1 cellular context compared by ENCODE assay signal in the genomic region with DNA sequence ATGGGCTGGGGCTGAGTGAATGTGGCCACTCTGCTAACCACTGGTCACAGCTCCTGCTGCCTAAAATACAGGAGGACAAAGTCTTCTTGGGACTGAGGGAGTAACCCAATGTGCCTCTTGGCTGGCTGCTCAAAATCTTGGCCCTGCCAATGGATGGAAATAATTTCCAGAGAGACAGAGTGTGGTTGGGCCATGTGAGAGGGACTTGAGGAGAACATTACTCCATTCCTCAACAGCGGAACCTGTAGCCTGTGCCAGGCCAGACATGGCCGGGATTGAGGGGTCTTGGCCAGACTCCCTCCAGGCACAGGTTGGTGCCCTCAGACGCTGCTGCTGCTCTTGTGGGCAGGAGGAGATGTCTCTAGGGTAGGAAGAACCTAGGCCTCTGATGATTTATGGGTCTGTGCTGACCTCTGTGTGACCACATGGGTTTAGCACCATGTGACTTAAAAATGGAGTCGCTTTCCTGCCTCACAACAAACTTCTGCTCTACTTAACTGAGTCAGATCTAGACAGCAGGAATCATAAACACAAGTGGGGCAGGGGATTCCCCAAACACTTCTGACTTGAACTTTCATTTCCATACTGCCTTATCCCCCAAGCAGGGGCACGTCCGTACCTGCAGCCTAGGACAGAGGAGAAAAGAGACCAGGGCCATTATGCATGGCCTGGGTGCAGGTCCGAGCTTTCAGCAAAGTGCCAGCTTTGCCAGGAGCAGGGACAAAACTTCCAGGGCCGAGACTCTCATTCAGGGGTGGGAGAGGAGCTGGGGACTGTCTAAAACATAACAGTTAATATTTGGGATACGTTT.
A peak's percentile ranks its signal among the peaks of the same experiment; 100 is the strongest.
TF ChIP-seq lines count a peak whose summit lies in the region.

No MANE protein-coding gene starts in this region.

TF ChIP-seq in K562, 482 proteins besides CTCF, POLR2A, EP300 and RAD21 (continued from another document and continues in another):
- TF ChIP-seq HSF4 (CRISPR knock-in tag; IDR thresholded peaks at IDR 0.05; ENCODE audit: borderline replicate concordance) (no peak), PHB (CRISPR knock-in tag; IDR thresholded peaks at IDR 0.05) (no peak), ZNF445 (CRISPR knock-in tag; IDR thresholded peaks at IDR 0.05; ENCODE audit: low read depth) (no peak), KAT8 (IDR thresholded peaks at IDR 0.05; ENCODE audit: low read depth) (no peak), SIX5 (IDR thresholded peaks at IDR 0.05; ENCODE audit: borderline replicate concordance in 1 of 2, insufficient read depth in 1 of 2, low read depth in 1 of 2, low read length in 2 of 2) (no peak), MEIS2 (IDR thresholded peaks at IDR 0.05; ENCODE audit: partially characterized antibody) (peak; percentile 92), RAD51 (IDR thresholded peaks at IDR 0.05; ENCODE audit: borderline replicate concordance, low read depth) (peak; percentile 77), CBFA2T3 (IDR thresholded peaks at IDR 0.05) (no peak), HNRNPH1 (optimal IDR thresholded peaks at IDR 0.05; ENCODE audit: low read depth, low read length) (no peak), MXI1 (IDR thresholded peaks at IDR 0.05; ENCODE audit: low read depth, low read length) (no peak), TEAD1 (CRISPR knock-in tag; IDR thresholded peaks at IDR 0.05) (peak in 1 of 2 experiments; percentile 24; a peak in 1 of 4 replicates), SMARCA4 (IDR thresholded peaks at IDR 0.05) (no peak), DMBX1 (CRISPR knock-in tag; IDR thresholded peaks at IDR 0.05; ENCODE audit: borderline replicate concordance) (peak; percentile 69; the same call in 1 of the 2 replicates), SMC3 (conservative IDR thresholded peaks at IDR 0.05; ENCODE audit: insufficient read depth, low read depth, low read length) (no peak), ZNF316 (IDR thresholded peaks at IDR 0.05) (no peak), KLF6 (CRISPR knock-in tag; IDR thresholded peaks at IDR 0.05; ENCODE audit: borderline replicate concordance) (peak; percentile 64; the same call in 1 of the 2 replicates), ZNF766 (CRISPR knock-in tag; conservative IDR thresholded peaks at IDR 0.05) (0 out of 2 replicates have a peak, but pooled peaks have one; percentile 47), SRSF9 (IDR thresholded peaks at IDR 0.05; ENCODE audit: borderline replicate concordance, low read depth, low read length) (no peak), MYC (IDR thresholded peaks at IDR 0.05; ENCODE audit: low read depth, low read length) (no peak), MYC (CRISPR knock-in tag; IDR thresholded peaks at IDR 0.05; ENCODE audit: borderline replicate concordance, low read depth) (no peak), TRIM28 (IDR thresholded peaks at IDR 0.05) (no peak), SNIP1 (IDR thresholded peaks at IDR 0.05; ENCODE audit: low read depth) (no peak), PTRF (tag; IDR thresholded peaks at IDR 0.05) (no peak), CXXC5 (CRISPR knock-in tag; IDR thresholded peaks at IDR 0.05) (peak; percentile 22; the same call in 1 of the 2 replicates), POLR2AphosphoS5 (IDR thresholded peaks at IDR 0.05; ENCODE audit: control insufficient read depth, insufficient read depth, low read depth, low read length) (no peak), MCM2 (IDR thresholded peaks at IDR 0.05; ENCODE audit: low read depth) (no peak), NFE2L1 (tag; IDR thresholded peaks at IDR 0.05; ENCODE audit: borderline replicate concordance, low read depth) (no peak), XRCC5 (IDR thresholded peaks at IDR 0.05; ENCODE audit: low read depth, low read length) (no peak), PRMT5 (CRISPR knock-in tag; IDR thresholded peaks at IDR 0.05) (no peak), NR3C1 (CRISPR knock-in tag; IDR thresholded peaks at IDR 0.05) (no peak), SAP30 (IDR thresholded peaks at IDR 0.05; ENCODE audit: borderline replicate concordance, insufficient read depth, low read depth, low read length, poor library complexity, severe bottlenecking) (no peak), BRF1 (IDR thresholded peaks at IDR 0.05; ENCODE audit: borderline replicate concordance, extremely low read depth, insufficient read length) (no peak), ELF4 (CRISPR knock-in tag; IDR thresholded peaks at IDR 0.05) (no peak), FOXJ2 (tag; IDR thresholded peaks at IDR 0.05) (no peak), E2F3 (CRISPR knock-in tag; IDR thresholded peaks at IDR 0.05) (peak; percentile 52; the same call in 1 of the 2 replicates), YBX1 (IDR thresholded peaks at IDR 0.05) (no peak)
- TF ChIP-seq, protein P1, sequence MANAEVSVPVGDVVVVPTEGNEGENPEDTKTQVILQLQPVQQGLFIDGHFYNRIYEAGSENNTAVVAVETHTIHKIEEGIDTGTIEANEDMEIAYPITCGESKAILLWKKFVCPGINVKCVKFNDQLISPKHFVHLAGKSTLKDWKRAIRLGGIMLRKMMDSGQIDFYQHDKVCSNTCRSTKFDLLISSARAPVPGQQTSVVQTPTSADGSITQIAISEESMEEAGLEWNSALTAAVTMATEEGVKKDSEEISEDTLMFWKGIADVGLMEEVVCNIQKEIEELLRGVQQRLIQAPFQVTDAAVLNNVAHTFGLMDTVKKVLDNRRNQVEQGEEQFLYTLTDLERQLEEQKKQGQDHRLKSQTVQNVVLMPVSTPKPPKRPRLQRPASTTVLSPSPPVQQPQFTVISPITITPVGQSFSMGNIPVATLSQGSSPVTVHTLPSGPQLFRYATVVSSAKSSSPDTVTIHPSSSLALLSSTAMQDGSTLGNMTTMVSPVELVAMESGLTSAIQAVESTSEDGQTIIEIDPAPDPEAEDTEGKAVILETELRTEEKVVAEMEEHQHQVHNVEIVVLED (CRISPR knock-in tag; IDR thresholded peaks at IDR 0.05) = no peak
- TF ChIP-seq, protein P2, sequence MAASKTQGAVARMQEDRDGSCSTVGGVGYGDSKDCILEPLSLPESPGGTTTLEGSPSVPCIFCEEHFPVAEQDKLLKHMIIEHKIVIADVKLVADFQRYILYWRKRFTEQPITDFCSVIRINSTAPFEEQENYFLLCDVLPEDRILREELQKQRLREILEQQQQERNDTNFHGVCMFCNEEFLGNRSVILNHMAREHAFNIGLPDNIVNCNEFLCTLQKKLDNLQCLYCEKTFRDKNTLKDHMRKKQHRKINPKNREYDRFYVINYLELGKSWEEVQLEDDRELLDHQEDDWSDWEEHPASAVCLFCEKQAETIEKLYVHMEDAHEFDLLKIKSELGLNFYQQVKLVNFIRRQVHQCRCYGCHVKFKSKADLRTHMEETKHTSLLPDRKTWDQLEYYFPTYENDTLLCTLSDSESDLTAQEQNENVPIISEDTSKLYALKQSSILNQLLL (CRISPR knock-in tag; IDR thresholded peaks at IDR 0.05; ENCODE audit: borderline replicate concordance) = no peak
- TF ChIP-seq, protein P3, sequence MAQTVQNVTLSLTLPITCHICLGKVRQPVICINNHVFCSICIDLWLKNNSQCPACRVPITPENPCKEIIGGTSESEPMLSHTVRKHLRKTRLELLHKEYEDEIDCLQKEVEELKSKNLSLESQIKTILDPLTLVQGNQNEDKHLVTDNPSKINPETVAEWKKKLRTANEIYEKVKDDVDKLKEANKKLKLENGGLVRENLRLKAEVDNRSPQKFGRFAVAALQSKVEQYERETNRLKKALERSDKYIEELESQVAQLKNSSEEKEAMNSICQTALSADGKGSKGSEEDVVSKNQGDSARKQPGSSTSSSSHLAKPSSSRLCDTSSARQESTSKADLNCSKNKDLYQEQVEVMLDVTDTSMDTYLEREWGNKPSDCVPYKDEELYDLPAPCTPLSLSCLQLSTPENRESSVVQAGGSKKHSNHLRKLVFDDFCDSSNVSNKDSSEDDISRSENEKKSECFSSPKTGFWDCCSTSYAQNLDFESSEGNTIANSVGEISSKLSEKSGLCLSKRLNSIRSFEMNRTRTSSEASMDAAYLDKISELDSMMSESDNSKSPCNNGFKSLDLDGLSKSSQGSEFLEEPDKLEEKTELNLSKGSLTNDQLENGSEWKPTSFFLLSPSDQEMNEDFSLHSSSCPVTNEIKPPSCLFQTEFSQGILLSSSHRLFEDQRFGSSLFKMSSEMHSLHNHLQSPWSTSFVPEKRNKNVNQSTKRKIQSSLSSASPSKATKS (CRISPR knock-in tag; IDR thresholded peaks at IDR 0.05) = no peak
- TF ChIP-seq, protein P4, sequence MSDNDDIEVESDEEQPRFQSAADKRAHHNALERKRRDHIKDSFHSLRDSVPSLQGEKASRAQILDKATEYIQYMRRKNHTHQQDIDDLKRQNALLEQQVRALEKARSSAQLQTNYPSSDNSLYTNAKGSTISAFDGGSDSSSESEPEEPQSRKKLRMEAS (CRISPR knock-in tag; IDR thresholded peaks at IDR 0.05) = 0 out of 2 replicates have a peak, but pooled peaks have one; percentile 18
- TF ChIP-seq, protein P5, sequence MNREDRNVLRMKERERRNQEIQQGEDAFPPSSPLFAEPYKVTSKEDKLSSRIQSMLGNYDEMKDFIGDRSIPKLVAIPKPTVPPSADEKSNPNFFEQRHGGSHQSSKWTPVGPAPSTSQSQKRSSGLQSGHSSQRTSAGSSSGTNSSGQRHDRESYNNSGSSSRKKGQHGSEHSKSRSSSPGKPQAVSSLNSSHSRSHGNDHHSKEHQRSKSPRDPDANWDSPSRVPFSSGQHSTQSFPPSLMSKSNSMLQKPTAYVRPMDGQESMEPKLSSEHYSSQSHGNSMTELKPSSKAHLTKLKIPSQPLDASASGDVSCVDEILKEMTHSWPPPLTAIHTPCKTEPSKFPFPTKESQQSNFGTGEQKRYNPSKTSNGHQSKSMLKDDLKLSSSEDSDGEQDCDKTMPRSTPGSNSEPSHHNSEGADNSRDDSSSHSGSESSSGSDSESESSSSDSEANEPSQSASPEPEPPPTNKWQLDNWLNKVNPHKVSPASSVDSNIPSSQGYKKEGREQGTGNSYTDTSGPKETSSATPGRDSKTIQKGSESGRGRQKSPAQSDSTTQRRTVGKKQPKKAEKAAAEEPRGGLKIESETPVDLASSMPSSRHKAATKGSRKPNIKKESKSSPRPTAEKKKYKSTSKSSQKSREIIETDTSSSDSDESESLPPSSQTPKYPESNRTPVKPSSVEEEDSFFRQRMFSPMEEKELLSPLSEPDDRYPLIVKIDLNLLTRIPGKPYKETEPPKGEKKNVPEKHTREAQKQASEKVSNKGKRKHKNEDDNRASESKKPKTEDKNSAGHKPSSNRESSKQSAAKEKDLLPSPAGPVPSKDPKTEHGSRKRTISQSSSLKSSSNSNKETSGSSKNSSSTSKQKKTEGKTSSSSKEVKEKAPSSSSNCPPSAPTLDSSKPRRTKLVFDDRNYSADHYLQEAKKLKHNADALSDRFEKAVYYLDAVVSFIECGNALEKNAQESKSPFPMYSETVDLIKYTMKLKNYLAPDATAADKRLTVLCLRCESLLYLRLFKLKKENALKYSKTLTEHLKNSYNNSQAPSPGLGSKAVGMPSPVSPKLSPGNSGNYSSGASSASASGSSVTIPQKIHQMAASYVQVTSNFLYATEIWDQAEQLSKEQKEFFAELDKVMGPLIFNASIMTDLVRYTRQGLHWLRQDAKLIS (CRISPR knock-in tag; IDR thresholded peaks at IDR 0.05) = no peak
- TF ChIP-seq, protein P6, sequence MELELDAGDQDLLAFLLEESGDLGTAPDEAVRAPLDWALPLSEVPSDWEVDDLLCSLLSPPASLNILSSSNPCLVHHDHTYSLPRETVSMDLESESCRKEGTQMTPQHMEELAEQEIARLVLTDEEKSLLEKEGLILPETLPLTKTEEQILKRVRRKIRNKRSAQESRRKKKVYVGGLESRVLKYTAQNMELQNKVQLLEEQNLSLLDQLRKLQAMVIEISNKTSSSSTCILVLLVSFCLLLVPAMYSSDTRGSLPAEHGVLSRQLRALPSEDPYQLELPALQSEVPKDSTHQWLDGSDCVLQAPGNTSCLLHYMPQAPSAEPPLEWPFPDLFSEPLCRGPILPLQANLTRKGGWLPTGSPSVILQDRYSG (tag; conservative IDR thresholded peaks at IDR 0.05; ENCODE audit: low read depth) = peak; percentile 36; the same call in 1 of the 2 replicates
- TF ChIP-seq, protein P7, sequence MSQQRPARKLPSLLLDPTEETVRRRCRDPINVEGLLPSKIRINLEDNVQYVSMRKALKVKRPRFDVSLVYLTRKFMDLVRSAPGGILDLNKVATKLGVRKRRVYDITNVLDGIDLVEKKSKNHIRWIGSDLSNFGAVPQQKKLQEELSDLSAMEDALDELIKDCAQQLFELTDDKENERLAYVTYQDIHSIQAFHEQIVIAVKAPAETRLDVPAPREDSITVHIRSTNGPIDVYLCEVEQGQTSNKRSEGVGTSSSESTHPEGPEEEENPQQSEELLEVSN (IDR thresholded peaks at IDR 0.05; ENCODE audit: borderline replicate concordance in 1 of 2, extremely low read depth in 1 of 2, insufficient read depth in 1 of 2, insufficient read length in 1 of 2, low read depth in 1 of 2, low read length in 1 of 2, poor library complexity in 1 of 2, severe bottlenecking in 1 of 2) = no peak
- TF ChIP-seq, protein P8, sequence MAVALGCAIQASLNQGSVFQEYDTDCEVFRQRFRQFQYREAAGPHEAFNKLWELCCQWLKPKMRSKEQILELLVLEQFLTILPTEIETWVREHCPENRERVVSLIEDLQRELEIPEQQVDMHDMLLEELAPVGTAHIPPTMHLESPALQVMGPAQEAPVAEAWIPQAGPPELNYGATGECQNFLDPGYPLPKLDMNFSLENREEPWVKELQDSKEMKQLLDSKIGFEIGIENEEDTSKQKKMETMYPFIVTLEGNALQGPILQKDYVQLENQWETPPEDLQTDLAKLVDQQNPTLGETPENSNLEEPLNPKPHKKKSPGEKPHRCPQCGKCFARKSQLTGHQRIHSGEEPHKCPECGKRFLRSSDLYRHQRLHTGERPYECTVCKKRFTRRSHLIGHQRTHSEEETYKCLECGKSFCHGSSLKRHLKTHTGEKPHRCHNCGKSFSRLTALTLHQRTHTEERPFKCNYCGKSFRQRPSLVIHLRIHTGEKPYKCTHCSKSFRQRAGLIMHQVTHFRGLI (CRISPR knock-in tag; IDR thresholded peaks at IDR 0.05) = peak; percentile 77
- TF ChIP-seq, protein P9, sequence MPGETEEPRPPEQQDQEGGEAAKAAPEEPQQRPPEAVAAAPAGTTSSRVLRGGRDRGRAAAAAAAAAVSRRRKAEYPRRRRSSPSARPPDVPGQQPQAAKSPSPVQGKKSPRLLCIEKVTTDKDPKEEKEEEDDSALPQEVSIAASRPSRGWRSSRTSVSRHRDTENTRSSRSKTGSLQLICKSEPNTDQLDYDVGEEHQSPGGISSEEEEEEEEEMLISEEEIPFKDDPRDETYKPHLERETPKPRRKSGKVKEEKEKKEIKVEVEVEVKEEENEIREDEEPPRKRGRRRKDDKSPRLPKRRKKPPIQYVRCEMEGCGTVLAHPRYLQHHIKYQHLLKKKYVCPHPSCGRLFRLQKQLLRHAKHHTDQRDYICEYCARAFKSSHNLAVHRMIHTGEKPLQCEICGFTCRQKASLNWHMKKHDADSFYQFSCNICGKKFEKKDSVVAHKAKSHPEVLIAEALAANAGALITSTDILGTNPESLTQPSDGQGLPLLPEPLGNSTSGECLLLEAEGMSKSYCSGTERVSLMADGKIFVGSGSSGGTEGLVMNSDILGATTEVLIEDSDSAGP (CRISPR knock-in tag; IDR thresholded peaks at IDR 0.05) = no peak
- TF ChIP-seq, protein P10, sequence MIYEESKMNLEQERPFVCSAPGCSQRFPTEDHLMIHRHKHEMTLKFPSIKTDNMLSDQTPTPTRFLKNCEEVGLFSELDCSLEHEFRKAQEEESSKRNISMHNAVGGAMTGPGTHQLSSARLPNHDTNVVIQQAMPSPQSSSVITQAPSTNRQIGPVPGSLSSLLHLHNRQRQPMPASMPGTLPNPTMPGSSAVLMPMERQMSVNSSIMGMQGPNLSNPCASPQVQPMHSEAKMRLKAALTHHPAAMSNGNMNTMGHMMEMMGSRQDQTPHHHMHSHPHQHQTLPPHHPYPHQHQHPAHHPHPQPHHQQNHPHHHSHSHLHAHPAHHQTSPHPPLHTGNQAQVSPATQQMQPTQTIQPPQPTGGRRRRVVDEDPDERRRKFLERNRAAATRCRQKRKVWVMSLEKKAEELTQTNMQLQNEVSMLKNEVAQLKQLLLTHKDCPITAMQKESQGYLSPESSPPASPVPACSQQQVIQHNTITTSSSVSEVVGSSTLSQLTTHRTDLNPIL (CRISPR knock-in tag; IDR thresholded peaks at IDR 0.05) = no peak; the same call in 1 of the 2 replicates
